Comparison of ENCODE assay signal across 15 cellular contexts in the genomic region with DNA sequence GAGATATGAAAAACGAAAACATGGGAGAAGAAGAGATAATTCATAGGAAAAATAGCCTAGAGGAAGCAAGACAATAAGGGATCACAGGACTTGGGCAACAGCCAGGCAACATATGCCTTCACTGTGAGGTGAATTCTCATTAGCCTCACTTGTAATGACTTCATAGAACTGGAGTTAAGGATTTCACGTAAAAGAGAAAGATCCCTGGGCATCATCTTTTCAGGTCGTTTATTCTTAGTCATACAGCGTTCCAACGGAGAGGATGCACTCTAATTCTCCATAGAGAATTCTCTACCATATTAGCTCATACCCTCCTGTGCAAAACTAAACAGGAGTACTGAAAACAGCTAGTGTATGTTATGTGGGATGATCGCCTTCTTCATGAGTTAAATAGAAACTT. TPM values are rescaled to one million over a fixed set of nuclear protein-coding genes. Genes with fewer than 3 reads are reported as not detected.
DNase-seq lines count a peak whose midpoint lies in the region; TF ChIP-seq lines count a peak whose summit lies in the region.
"Had no signal": no experiment of that assay in that cellular context is flagged by ENCODE, and none has a peak within 500 bp of the region (broad histone marks: within the 10 kb centered on the region; RNA-seq: fewer than 3 reads in every experiment).

No MANE protein-coding gene starts in this region.

- H3K9ac ChIP-seq in GM23248, result peak overlapping the region; percentile 69
- H3K9ac ChIP-seq in adipocyte (ENCODE audit: low read length), result peak overlapping the region; percentile 70

- 6 to 8% methylated on average over 6 of the region's 6 CpGs for WGBS in GM23248 (ENCODE audit: low coverage in 1 of 2, low lambda C conversion rate in 2 of 2, missing lambda C conversion rate in 2 of 2), 2 experiments

- peaks cover 35% of the 10 kb centered on the region for H3K79me2 ChIP-seq in GM23248 (ENCODE audit: insufficient read depth)

- peaks cover 2% of the 10 kb centered on the region for H3K9me3 Mint-ChIP-seq in neural crest cell

- H3K4me3 Mint-ChIP-seq in neural crest cell, result peak overlapping the region; percentile 86

- peak overlapping the region; percentile 82 for H2AFZ ChIP-seq in GM23248

- H3K27me3 Mint-ChIP-seq in neural crest cell (ENCODE audit: low read depth), result peaks cover 40% of the 10 kb centered on the region

- no peak overlapping the region for H3K27ac ChIP-seq in GM23248

- TF ChIP-seq CTCF in fibroblast of mammary gland (conservative IDR thresholded peaks at IDR 0.05; ENCODE audit: control insufficient read depth, insufficient read depth, low read depth, low read length), result no peak
- no peak for TF ChIP-seq CTCF in neural crest cell (conservative IDR thresholded peaks at IDR 0.05)

- no peaks in the 10 kb centered on the region for H3K9me3 ChIP-seq in GM23248 (ENCODE audit: low read depth)
- H3K9me3 ChIP-seq in adipocyte (ENCODE audit: control insufficient read depth, low read length), result peaks cover 5% of the 10 kb centered on the region
- H3K9me3 ChIP-seq: Caco-2, Peyer's patch had no signal

- in situ Hi-C loops in GM23248 (cut with MboI), result no loop called here

- H3K9me2 ChIP-seq in GM23248 (ENCODE audit: insufficient read depth), result no peaks in the 10 kb centered on the region

- H3K27me3 ChIP-seq in GM23248 (replicated peaks; ENCODE audit: insufficient read depth), result no peaks in the 10 kb centered on the region
- no peaks in the 10 kb centered on the region for H3K27me3 ChIP-seq in adipocyte (replicated peaks; ENCODE audit: control insufficient read depth, insufficient read depth, low read length)
- H3K27me3 ChIP-seq: Peyer's patch had no signal

- peaks cover 26% of the 10 kb centered on the region; the same call in 1 of the 2 replicates for H3F3A ChIP-seq in GM23248 (ENCODE audit: insufficient read depth)

- peaks cover 12% of the 10 kb centered on the region for H3K4me1 Mint-ChIP-seq in neural crest cell

- peak; percentile 68 for DNase-seq in GM23248
- no peak for DNase-seq in adipocyte (ENCODE audit: low read depth)
- peak; percentile 33 for DNase-seq in fibroblast of mammary gland (ENCODE audit: low read depth)
- DNase-seq in neural crest cell (ENCODE audit: low read depth, low spot score), result no peak
- no peak for DNase-seq in NCI-H1092 (lab: John Stamatoyannopoulos, UW)
- no peak for DNase-seq in occipital lobe (lab: John Stamatoyannopoulos, UW)
- DNase-seq in kidney tubule cell (ENCODE audit: low spot score), result no peak
- DNase-seq: Caco-2, HCEC 1CT, Kasumi-1, MM.1S, NCI-H2029, NCI-H510A had no signal

- H3K36me3 ChIP-seq in GM23248 (ENCODE audit: low read depth) (no peaks in the 10 kb centered on the region), adipocyte (ENCODE audit: control insufficient read depth, insufficient read depth, low read length, severe bottlenecking) (no peaks in the 10 kb centered on the region)
- H3K36me3 ChIP-seq: Peyer's patch had no signal

- H3K4me2 ChIP-seq in GM23248 (ENCODE audit: unreplicated experiment), result peak overlapping the region; percentile 96

- H3K27ac Mint-ChIP-seq in neural crest cell (ENCODE audit: unreplicated experiment), result no peak overlapping the region
- H3K27ac Mint-ChIP-seq: IgD-negative memory B cell had no signal

- peaks cover 26% of the 10 kb centered on the region for H3K4me1 ChIP-seq in GM23248 (ENCODE audit: insufficient read depth)
- H3K4me1 ChIP-seq in adipocyte (ENCODE audit: control insufficient read depth, insufficient read depth, low read length), result peaks cover 14% of the 10 kb centered on the region
- H3K4me1 ChIP-seq: Caco-2 had no signal

- H3K4me3 ChIP-seq in GM23248, result peak overlapping the region; percentile 74
- peak overlapping the region; percentile 83 for H3K4me3 ChIP-seq in adipocyte (ENCODE audit: low read length)
- no peak overlapping the region for H3K4me3 ChIP-seq in fibroblast of mammary gland (ENCODE audit: control insufficient read depth, low read depth, low read length)

- H4K20me1 ChIP-seq in GM23248 (ENCODE audit: insufficient read depth), result no peaks in the 10 kb centered on the region

- no peaks in the 10 kb centered on the region for H3K36me3 Mint-ChIP-seq in neural crest cell (ENCODE audit: low read depth)
- H3K36me3 Mint-ChIP-seq: IgD-negative memory B cell had no signal

RNA-seq across cellular contexts. Expression of gene PRKG2, which starts 1.4 kb away (rescaled TPM):
- total RNA-seq in GM23248 (2014; rRNA removed; shearing (Covaris generic)), result 4.6 and 7.3 TPM in 2 replicates
- polyA plus RNA-seq in GM23248 (2016; fragmentation: Nextera tagmentation; extraction: Ambion mirVana), result 4.7 and 5.4 TPM in 2 replicates
- total RNA-seq in neural crest cell (0.77 and 0.86 TPM in 2 replicates), occipital lobe (15.0 TPM)

Comparison
In these comparisons a context has a peak if more than half of its experiments do, and no peak if none do; other contexts are left out.
1. DNase-seq: peak in GM23248 (single experiment) and fibroblast of mammary gland (single experiment); none in adipocyte (single experiment), neural crest cell (single experiment), NCI-H1092 (single experiment), occipital lobe (single experiment) and kidney tubule cell (single experiment).